Comparison of ENCODE assay signal across 1 cellular context in genomic region chr14:99517046-99517642, GRCh38.
TF ChIP-seq lines count a peak whose summit lies in the region.

No MANE protein-coding gene starts in this region.

TF ChIP-seq in GM12891, 5 proteins besides CTCF, POLR2A, EP300 and RAD21:
- TF ChIP-seq TAF1 (IDR thresholded peaks at IDR 0.05; ENCODE audit: low read depth, low read length) = no peak
- TF ChIP-seq POLR2AphosphoS5 (IDR thresholded peaks at IDR 0.05; ENCODE audit: low read depth, low read length) = no peak
